Comparison of ENCODE assay signal across 19 cellular contexts in genomic region chr18:43866696-43867095, GRCh38.
"Had no signal": no experiment of that assay in that cellular context is flagged by ENCODE, and none has a peak within 500 bp of the region (broad histone marks: within the 10 kb centered on the region; RNA-seq: fewer than 3 reads in every experiment).

No MANE protein-coding gene starts in this region.

- H3K4me3 Mint-ChIP-seq: IgD-negative memory B cell had no signal

- H3K4me1 Mint-ChIP-seq: IgD-negative memory B cell had no signal

- H3K27me3 Mint-ChIP-seq: IgD-negative memory B cell had no signal

- DNase-seq: Kasumi-1, MV-4-11, NCI-H1048, NCI-H1105, NCI-H1417, NCI-H1436 treated with DMSO at 0.1 percent for 48 hours, NCI-H1694, NCI-H187 treated with DMSO at 0.1 percent for 48 hours, NCI-H2029 treated with DMSO at 0.1 percent for 48 hours, NCI-H2171 treated with DMSO at 0.1 percent for 48 hours, NCI-H345, NCI-H446 treated with DMSO at 0.1 percent for 48 hours, NCI-H510A treated with DMSO at 0.1 percent for 48 hours, NCI-H526, NCI-H748 treated with DMSO at 0.1 percent for 48 hours, Right ventricle myocardium superior, RPMI8226, SIG-M5 had no signal

- H3K27ac Mint-ChIP-seq: IgD-negative memory B cell had no signal
